Comparison of ENCODE assay signal across 1 cellular context in the genomic region with DNA sequence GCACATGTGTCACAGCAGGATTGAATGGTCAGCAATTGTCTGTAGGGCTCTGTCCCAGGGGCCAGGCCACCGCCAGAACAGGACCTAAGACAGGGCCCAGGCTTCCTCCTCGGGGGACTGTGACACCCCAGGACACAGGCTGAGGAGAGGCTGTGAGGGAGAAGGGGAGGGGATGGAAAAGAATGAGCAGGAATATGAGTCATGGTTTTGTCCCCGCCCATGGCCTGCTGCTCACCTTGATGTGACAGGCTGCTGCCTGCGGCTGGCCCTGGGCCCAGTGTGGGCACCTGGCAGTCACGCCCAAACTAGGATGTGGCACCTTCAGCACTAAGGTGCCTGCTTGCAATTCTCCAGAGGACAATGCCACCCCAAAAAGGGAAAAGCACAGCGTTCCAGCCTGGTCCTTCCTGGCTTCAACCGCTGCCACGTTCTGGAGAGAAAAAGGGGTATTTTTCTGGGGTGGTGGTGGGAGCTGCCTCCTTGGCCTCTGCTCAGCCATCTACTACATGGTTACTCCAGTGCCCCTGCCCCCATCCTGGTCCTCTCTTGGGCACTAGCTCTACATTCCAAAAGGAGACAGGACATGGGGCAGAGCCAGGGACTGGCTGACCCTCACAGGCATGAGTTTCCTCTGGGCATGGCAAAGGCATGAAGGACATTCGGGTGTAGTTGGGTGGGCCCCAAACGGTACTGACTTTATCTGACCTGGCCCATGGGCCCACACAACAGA.
A peak's percentile ranks its signal among the peaks of the same experiment; 100 is the strongest.
TF ChIP-seq lines count a peak whose summit lies in the region.

No MANE protein-coding gene starts in this region.

TF ChIP-seq in HepG2, 621 proteins besides CTCF, POLR2A, EP300 and RAD21 (continued from another document):
- TF ChIP-seq, protein P1, sequence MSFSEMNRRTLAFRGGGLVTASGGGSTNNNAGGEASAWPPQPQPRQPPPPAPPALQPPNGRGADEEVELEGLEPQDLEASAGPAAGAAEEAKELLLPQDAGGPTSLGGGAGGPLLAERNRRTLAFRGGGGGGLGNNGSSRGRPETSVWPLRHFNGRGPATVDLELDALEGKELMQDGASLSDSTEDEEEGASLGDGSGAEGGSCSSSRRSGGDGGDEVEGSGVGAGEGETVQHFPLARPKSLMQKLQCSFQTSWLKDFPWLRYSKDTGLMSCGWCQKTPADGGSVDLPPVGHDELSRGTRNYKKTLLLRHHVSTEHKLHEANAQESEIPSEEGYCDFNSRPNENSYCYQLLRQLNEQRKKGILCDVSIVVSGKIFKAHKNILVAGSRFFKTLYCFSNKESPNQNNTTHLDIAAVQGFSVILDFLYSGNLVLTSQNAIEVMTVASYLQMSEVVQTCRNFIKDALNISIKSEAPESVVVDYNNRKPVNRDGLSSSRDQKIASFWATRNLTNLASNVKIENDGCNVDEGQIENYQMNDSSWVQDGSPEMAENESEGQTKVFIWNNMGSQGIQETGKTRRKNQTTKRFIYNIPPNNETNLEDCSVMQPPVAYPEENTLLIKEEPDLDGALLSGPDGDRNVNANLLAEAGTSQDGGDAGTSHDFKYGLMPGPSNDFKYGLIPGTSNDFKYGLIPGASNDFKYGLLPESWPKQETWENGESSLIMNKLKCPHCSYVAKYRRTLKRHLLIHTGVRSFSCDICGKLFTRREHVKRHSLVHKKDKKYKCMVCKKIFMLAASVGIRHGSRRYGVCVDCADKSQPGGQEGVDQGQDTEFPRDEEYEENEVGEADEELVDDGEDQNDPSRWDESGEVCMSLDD (CRISPR knock-in tag; IDR thresholded peaks at IDR 0.05; ENCODE audit: borderline replicate concordance): no peak
- TF ChIP-seq ZMYM4 (CRISPR knock-in tag; IDR thresholded peaks at IDR 0.05) (peak; percentile 15; the same call in 1 of the 2 replicates), AGO2 (optimal IDR thresholded peaks at IDR 0.05; ENCODE audit: low read depth, low read length) (peak; percentile 45), TBX2 (CRISPR knock-in tag; IDR thresholded peaks at IDR 0.05; ENCODE audit: borderline replicate concordance) (peak; percentile 68), ZC3H13 (CRISPR knock-in tag; IDR thresholded peaks at IDR 0.05) (no peak), SKI (IDR thresholded peaks at IDR 0.05; ENCODE audit: partially characterized antibody) (no peak), ZNF598 (CRISPR knock-in tag; IDR thresholded peaks at IDR 0.05; ENCODE audit: borderline replicate concordance) (peak; percentile 53; the same call in 1 of the 2 replicates), PCBP1 (IDR thresholded peaks at IDR 0.05; ENCODE audit: borderline replicate concordance, low read depth, low read length) (no peak), MEIS1 (CRISPR knock-in tag; IDR thresholded peaks at IDR 0.05; ENCODE audit: borderline replicate concordance) (peak; percentile 70; the same call in 1 of the 2 replicates), REPIN1 (CRISPR knock-in tag; IDR thresholded peaks at IDR 0.05; ENCODE audit: borderline replicate concordance, low read depth) (no peak), ZBTB8A (CRISPR knock-in tag; IDR thresholded peaks at IDR 0.05; ENCODE audit: borderline replicate concordance, low read depth) (no peak), PHF21A (CRISPR knock-in tag; IDR thresholded peaks at IDR 0.05) (no peak)
- TF ChIP-seq, protein P2, sequence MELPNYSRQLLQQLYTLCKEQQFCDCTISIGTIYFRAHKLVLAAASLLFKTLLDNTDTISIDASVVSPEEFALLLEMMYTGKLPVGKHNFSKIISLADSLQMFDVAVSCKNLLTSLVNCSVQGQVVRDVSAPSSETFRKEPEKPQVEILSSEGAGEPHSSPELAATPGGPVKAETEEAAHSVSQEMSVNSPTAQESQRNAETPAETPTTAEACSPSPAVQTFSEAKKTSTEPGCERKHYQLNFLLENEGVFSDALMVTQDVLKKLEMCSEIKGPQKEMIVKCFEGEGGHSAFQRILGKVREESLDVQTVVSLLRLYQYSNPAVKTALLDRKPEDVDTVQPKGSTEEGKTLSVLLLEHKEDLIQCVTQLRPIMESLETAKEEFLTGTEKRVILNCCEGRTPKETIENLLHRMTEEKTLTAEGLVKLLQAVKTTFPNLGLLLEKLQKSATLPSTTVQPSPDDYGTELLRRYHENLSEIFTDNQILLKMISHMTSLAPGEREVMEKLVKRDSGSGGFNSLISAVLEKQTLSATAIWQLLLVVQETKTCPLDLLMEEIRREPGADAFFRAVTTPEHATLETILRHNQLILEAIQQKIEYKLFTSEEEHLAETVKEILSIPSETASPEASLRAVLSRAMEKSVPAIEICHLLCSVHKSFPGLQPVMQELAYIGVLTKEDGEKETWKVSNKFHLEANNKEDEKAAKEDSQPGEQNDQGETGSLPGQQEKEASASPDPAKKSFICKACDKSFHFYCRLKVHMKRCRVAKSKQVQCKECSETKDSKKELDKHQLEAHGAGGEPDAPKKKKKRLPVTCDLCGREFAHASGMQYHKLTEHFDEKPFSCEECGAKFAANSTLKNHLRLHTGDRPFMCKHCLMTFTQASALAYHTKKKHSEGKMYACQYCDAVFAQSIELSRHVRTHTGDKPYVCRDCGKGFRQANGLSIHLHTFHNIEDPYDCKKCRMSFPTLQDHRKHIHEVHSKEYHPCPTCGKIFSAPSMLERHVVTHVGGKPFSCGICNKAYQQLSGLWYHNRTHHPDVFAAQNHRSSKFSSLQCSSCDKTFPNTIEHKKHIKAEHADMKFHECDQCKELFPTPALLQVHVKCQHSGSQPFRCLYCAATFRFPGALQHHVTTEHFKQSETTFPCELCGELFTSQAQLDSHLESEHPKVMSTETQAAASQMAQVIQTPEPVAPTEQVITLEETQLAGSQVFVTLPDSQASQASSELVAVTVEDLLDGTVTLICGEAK (IDR thresholded peaks at IDR 0.05): no peak
- TF ChIP-seq, protein P2 (CRISPR knock-in tag; IDR thresholded peaks at IDR 0.05): peak; percentile 46; the same call in 1 of the 2 replicates
- TF ChIP-seq, protein P3, sequence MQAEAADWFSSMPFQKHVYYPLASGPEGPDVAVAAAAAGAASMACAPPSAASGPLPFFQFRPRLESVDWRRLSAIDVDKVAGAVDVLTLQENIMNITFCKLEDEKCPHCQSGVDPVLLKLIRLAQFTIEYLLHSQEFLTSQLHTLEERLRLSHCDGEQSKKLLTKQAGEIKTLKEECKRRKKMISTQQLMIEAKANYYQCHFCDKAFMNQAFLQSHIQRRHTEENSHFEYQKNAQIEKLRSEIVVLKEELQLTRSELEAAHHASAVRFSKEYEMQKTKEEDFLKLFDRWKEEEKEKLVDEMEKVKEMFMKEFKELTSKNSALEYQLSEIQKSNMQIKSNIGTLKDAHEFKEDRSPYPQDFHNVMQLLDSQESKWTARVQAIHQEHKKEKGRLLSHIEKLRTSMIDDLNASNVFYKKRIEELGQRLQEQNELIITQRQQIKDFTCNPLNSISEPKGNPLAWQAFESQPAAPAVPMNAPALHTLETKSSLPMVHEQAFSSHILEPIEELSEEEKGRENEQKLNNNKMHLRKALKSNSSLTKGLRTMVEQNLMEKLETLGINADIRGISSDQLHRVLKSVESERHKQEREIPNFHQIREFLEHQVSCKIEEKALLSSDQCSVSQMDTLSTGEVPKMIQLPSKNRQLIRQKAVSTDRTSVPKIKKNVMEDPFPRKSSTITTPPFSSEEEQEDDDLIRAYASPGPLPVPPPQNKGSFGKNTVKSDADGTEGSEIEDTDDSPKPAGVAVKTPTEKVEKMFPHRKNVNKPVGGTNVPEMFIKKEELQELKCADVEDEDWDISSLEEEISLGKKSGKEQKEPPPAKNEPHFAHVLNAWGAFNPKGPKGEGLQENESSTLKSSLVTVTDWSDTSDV (CRISPR knock-in tag; IDR thresholded peaks at IDR 0.05): no peak
- TF ChIP-seq, protein P4, sequence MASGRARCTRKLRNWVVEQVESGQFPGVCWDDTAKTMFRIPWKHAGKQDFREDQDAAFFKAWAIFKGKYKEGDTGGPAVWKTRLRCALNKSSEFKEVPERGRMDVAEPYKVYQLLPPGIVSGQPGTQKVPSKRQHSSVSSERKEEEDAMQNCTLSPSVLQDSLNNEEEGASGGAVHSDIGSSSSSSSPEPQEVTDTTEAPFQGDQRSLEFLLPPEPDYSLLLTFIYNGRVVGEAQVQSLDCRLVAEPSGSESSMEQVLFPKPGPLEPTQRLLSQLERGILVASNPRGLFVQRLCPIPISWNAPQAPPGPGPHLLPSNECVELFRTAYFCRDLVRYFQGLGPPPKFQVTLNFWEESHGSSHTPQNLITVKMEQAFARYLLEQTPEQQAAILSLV (CRISPR knock-in tag; IDR thresholded peaks at IDR 0.05; ENCODE audit: borderline replicate concordance): 0 out of 2 replicates have a peak, but pooled peaks have one; percentile 14
- TF ChIP-seq, protein P5, sequence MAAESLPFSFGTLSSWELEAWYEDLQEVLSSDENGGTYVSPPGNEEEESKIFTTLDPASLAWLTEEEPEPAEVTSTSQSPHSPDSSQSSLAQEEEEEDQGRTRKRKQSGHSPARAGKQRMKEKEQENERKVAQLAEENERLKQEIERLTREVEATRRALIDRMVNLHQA (CRISPR knock-in tag; IDR thresholded peaks at IDR 0.05): no peak
- TF ChIP-seq, protein P6, sequence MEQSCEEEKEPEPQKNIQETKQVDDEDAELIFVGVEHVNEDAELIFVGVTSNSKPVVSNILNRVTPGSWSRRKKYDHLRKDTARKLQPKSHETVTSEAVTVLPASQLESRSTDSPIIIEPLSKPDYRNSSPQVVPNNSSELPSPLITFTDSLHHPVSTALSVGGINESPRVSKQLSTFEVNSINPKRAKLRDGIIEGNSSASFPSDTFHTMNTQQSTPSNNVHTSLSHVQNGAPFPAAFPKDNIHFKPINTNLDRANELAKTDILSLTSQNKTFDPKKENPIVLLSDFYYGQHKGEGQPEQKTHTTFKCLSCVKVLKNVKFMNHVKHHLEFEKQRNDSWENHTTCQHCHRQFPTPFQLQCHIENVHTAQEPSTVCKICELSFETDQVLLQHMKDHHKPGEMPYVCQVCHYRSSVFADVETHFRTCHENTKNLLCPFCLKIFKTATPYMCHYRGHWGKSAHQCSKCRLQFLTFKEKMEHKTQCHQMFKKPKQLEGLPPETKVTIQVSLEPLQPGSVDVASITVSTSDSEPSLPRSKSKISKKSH (CRISPR knock-in tag; IDR thresholded peaks at IDR 0.05; ENCODE audit: borderline replicate concordance): 0 out of 2 replicates have a peak, but pooled peaks have one; percentile 5
- TF ChIP-seq, protein P7, sequence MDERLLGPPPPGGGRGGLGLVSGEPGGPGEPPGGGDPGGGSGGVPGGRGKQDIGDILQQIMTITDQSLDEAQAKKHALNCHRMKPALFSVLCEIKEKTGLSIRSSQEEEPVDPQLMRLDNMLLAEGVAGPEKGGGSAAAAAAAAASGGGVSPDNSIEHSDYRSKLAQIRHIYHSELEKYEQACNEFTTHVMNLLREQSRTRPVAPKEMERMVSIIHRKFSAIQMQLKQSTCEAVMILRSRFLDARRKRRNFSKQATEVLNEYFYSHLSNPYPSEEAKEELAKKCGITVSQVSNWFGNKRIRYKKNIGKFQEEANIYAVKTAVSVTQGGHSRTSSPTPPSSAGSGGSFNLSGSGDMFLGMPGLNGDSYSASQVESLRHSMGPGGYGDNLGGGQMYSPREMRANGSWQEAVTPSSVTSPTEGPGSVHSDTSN (CRISPR knock-in tag; IDR thresholded peaks at IDR 0.05): 0 out of 2 replicates have a peak, but pooled peaks have one; percentile 27
- TF ChIP-seq, protein P8, sequence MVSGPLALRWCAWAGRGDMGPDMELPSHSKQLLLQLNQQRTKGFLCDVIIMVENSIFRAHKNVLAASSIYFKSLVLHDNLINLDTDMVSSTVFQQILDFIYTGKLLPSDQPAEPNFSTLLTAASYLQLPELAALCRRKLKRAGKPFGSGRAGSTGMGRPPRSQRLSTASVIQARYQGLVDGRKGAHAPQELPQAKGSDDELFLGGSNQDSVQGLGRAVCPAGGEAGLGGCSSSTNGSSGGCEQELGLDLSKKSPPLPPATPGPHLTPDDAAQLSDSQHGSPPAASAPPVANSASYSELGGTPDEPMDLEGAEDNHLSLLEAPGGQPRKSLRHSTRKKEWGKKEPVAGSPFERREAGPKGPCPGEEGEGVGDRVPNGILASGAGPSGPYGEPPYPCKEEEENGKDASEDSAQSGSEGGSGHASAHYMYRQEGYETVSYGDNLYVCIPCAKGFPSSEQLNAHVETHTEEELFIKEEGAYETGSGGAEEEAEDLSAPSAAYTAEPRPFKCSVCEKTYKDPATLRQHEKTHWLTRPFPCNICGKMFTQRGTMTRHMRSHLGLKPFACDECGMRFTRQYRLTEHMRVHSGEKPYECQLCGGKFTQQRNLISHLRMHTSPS (CRISPR knock-in tag; IDR thresholded peaks at IDR 0.05; ENCODE audit: low read depth): peak; percentile 82
- TF ChIP-seq, protein P9, sequence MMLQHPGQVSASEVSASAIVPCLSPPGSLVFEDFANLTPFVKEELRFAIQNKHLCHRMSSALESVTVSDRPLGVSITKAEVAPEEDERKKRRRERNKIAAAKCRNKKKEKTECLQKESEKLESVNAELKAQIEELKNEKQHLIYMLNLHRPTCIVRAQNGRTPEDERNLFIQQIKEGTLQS (CRISPR knock-in tag; IDR thresholded peaks at IDR 0.05): peak; percentile 70; the same call in 1 of the 2 replicates
